27 cellular contexts compared by ENCODE assay signal in genomic region chr12:122747224-122748175, GRCh38. TPM values are rescaled to one million over a fixed set of nuclear protein-coding genes. Genes with fewer than 3 reads are reported as not detected.
DNase-seq lines count a peak whose midpoint lies in the region; FAIRE-seq and TF ChIP-seq lines count a peak whose summit lies in the region.
"Had no signal": no experiment of that assay in that cellular context is flagged by ENCODE, and none has a peak within 500 bp of the region (broad histone marks: within the 10 kb centered on the region; RNA-seq: fewer than 3 reads in every experiment).

No MANE protein-coding gene starts in this region.

- H2BK15ac ChIP-seq in H1 (ENCODE audit: low read length), result no peak overlapping the region

- no peak overlapping the region for H3K14ac ChIP-seq in H1 (ENCODE audit: insufficient read length)

- no peak overlapping the region for H3K4me3 ChIP-seq in H1 (ENCODE audit: extremely low read depth in 1 of 4, insufficient read depth in 2 of 4, low read depth in 3 of 4, low read length in 4 of 4)
- H3K4me3 ChIP-seq: GM23248, heart right ventricle, transverse colon had no signal

- whole genome bisulfite sequencing in H1 (ENCODE audit: extremely low coverage in 1 of 2, insufficient coverage in 1 of 2, insufficient read length in 1 of 2, insufficient replicate concordance in 2 of 2, low coverage in 1 of 2, low lambda C conversion rate in 2 of 2, missing lambda C conversion rate in 1 of 2), 2 experiments, result 82% methylated on average over 10 of the region's 10 CpGs; no CpG with 5 or more reads in 1 of the 2 experiments

- H2BK5ac ChIP-seq in H1 (ENCODE audit: low read depth, low read length), result no peak overlapping the region

- no peaks in the 10 kb centered on the region for H3K79me1 ChIP-seq in H1 (ENCODE audit: low read depth, low read length)

- no peak for TF ChIP-seq CTCF in H1 (IDR thresholded peaks at IDR 0.05; ENCODE audit: control extremely low read depth in 1 of 3, insufficient read depth in 1 of 3, low read depth in 1 of 3, low read length in 3 of 3)

- no peak overlapping the region for H4K91ac ChIP-seq in H1 (replicated peaks; ENCODE audit: insufficient read length, low read length)

- no peak overlapping the region for H2BK120ac ChIP-seq in H1 (replicated peaks; ENCODE audit: low read depth, low read length)

- H3K4me2 ChIP-seq in H1 (ENCODE audit: insufficient read depth in 1 of 2, low read depth in 2 of 2, low read length in 2 of 2), result no peak overlapping the region

- POLR2A ChIA-PET in H1 (lab: Charles Lee; ENCODE audit: partially characterized antibody), result no interaction called here

- FAIRE-seq in H1 (lab: Jason Lieb, UNC), result no peak
- FAIRE-seq: TTC549 had no signal

- H3K23ac ChIP-seq in H1 (ENCODE audit: insufficient read length), result no peak overlapping the region

- no peaks in the 10 kb centered on the region for H3K79me2 ChIP-seq in H1 (ENCODE audit: control insufficient read depth in 1 of 2, insufficient read depth in 2 of 2, low read length in 2 of 2)

- no peak overlapping the region for H2BK12ac ChIP-seq in H1 (ENCODE audit: low read depth, low read length)

- no peak overlapping the region for H3K27ac ChIP-seq in H1 (ENCODE audit: low read depth, low read length)
- H3K27ac ChIP-seq in caudate nucleus (ENCODE audit: low read depth, low read length), result no peak overlapping the region
- H3K27ac ChIP-seq: GM23248, heart right ventricle, transverse colon had no signal

- no peak overlapping the region for H3K18ac ChIP-seq in H1 (ENCODE audit: extremely low read depth, low read length)

- H3K9ac ChIP-seq in H1 (replicated peaks in 1 of 4; ENCODE audit: extremely low read depth in 1 of 4, low read depth in 3 of 4, low read length in 3 of 4), result no peak overlapping the region
- H3K9ac ChIP-seq: GM23248 had no signal

- no peaks in the 10 kb centered on the region for H4K20me1 ChIP-seq in H1 (replicated peaks in 1 of 2; ENCODE audit: control insufficient read depth in 1 of 2, insufficient read depth in 2 of 2, low read length in 2 of 2)

- H2BK20ac ChIP-seq in H1 (ENCODE audit: low read length), result 0 out of 2 replicates have a peak overlapping the region, but pooled peaks have one; percentile 64

- peaks cover 0 to 5% (median 2%) of the 10 kb centered on the region in 4 experiments; a peak in 2 of 7 replicates for H3K4me1 ChIP-seq in H1 (replicated peaks in 1 of 4; ENCODE audit: control insufficient read depth in 3 of 4, insufficient read depth in 4 of 4, low read length in 3 of 4)

- DNase-seq in NOMO-1 treated with DMSO at 0.1 percent for 48 hours (lab: John Stamatoyannopoulos, UW; ENCODE audit: unreplicated experiment), result peak; percentile 24
- DNase-seq in NOMO-1 treated with dmso at 0.1 percent for 144 hours (lab: John Stamatoyannopoulos, UW; ENCODE audit: unreplicated experiment), result no peak
- no peak for DNase-seq in H1 (ENCODE audit: low read depth in 1 of 2, low spot score in 2 of 2)
- DNase-seq in stimulated activated CD8-positive, alpha-beta memory T cell treated with anti-CD3 and anti-CD28 coated beads, Interleukin-4, amount 100 ng/mL, for 48 hours, result peak; percentile 18
- DNase-seq in caudate nucleus (lab: John Stamatoyannopoulos, UW), result no peak
- DNase-seq in occipital lobe (lab: John Stamatoyannopoulos, UW), result no peak
- DNase-seq: activated CD4-positive, alpha-beta T cell treated with anti-CD3 and anti-CD28 coated beads for 36 hours; activated naive CD4-positive, alpha-beta T cell treated with anti-CD3 and anti-CD28 coated beads, Interleukin-2, amount 50 U/mL, for 16 hours; COR-L47; dermis blood vessel endothelial cell; DND-41; GM23248; heart right ventricle; Kasumi-1; naive thymus-derived CD4-positive, alpha-beta T cell; NCI-H1105; NCI-H2029 treated with DMSO at 0.1 percent for 48 hours; NCI-H226; stimulated activated CD4-positive, alpha-beta T cell treated with anti-CD3 and anti-CD28 coated beads, Interleukin-4, amount 100 ng/mL, for 4 hours; stimulated activated naive CD8-positive, alpha-beta T cell treated with anti-CD3 and anti-CD28 coated beads, Interleukin-15, amount 100 ng/mL, for 72 hours; T-cell; transverse colon had no signal

- 0 out of 2 replicates have a peak overlapping the region, but pooled peaks have one; percentile 28 for H2AFZ ChIP-seq in H1 (ENCODE audit: low read length)
- H2AFZ ChIP-seq: GM23248 had no signal

- no peak overlapping the region for H3K56ac ChIP-seq in H1 (replicated peaks; ENCODE audit: insufficient read length, low read depth, low read length)

- H3K9me3 ChIP-seq in H1 (ENCODE audit: insufficient read depth in 2 of 2, low read depth in 1 of 2, low read length in 1 of 2), result no peaks in the 10 kb centered on the region
- H3K9me3 ChIP-seq: heart right ventricle, transverse colon had no signal

- H4K8ac ChIP-seq in H1 (ENCODE audit: extremely low read depth, insufficient read depth, low read length), result no peak overlapping the region

- no peak overlapping the region for H2AK5ac ChIP-seq in H1 (ENCODE audit: low read depth, low read length)

- no peak for TF ChIP-seq RAD21 in H1 (IDR thresholded peaks at IDR 0.05 in 1 of 2, conservative IDR thresholded peaks at IDR 0.05 in 1 of 2; ENCODE audit: low read depth in 2 of 2, low read length in 2 of 2)

- H3K4ac ChIP-seq in H1 (replicated peaks; ENCODE audit: insufficient read length, low read depth, low read length), result no peak overlapping the region

- TF ChIP-seq EP300 in H1 (IDR thresholded peaks at IDR 0.05; ENCODE audit: borderline replicate concordance in 1 of 2, low read depth in 2 of 2, low read length in 2 of 2), result no peak

- no peaks in the 10 kb centered on the region for H3K23me2 ChIP-seq in H1 (ENCODE audit: low read depth, low read length)

- no peak overlapping the region for H4K5ac ChIP-seq in H1 (ENCODE audit: insufficient read length, low read depth, low read length)

- H3K27me3 ChIP-seq in H1 (replicated peaks in 1 of 4; ENCODE audit: control insufficient read depth in 3 of 4, extremely low read depth in 1 of 4, insufficient read depth in 3 of 4, low read length in 3 of 4), result no peaks in the 10 kb centered on the region
- H3K27me3 ChIP-seq: heart right ventricle, transverse colon had no signal

- no peaks in the 10 kb centered on the region for H3K36me3 ChIP-seq in H1 (ENCODE audit: control insufficient read depth in 2 of 4, insufficient read depth in 4 of 4, low read length in 3 of 4)
- H3K36me3 ChIP-seq: heart right ventricle, transverse colon had no signal

- CTCF ChIA-PET in H1 (lab: Charles Lee; ENCODE audit: partially characterized antibody), result interaction anchor here (2.2 kb wide), 1 partner anchor 110 kb away, joined by 8 read pairs; no protein-coding TSS in a partner anchor

- no peak for TF ChIP-seq POLR2A in H1 (IDR thresholded peaks at IDR 0.05; ENCODE audit: control extremely low read depth in 1 of 2, low read depth in 2 of 2, low read length in 2 of 2)

RNA-seq across cellular contexts. Expression of gene DENR, which starts 5.1 kb away (rescaled TPM):
- total RNA-seq in H1 (2021; fragmentation: NEBNext Ultra II Directional; extraction: Animal tissue kit (Norgen Biotek cat#: 25700)), result 78.1 and 84.0 TPM in 2 replicates
- polyA plus RNA-seq in H1 (2011; rRNA removed), result 26.9 and 29.5 TPM in 2 replicates
- polyA plus RNA-seq in H1 (2011; cell fraction: cytosol; rRNA removed), result 41.8 TPM
- 14.9 TPM for polyA plus RNA-seq in H1 (2011; cell fraction: nucleus; rRNA removed)
- polyA plus RNA-seq in H1 (2012, experiment 1 of 2), result 32.7 to 70.1 TPM (median 36.1 TPM) in 4 replicates
- 9.9 TPM for polyA plus RNA-seq in H1 (2012, experiment 2 of 2)
- polyA plus RNA-seq in H1 (2013, experiment 1 of 2), result 55.9 TPM
- polyA plus RNA-seq in H1 (2013, experiment 2 of 2), result 54.2 TPM
- 12.1 and 12.2 TPM in 2 replicates for polyA minus RNA-seq in H1 (2011; rRNA and poly(A)+ RNA removed)
- 17.8 TPM for polyA minus RNA-seq in H1 (2011; cell fraction: cytosol; rRNA and poly(A)+ RNA removed)
- 28.7 TPM for polyA minus RNA-seq in H1 (2011; cell fraction: nucleus; rRNA and poly(A)+ RNA removed)
- 46.6 TPM for total RNA-seq in occipital lobe

RNA-seq across cellular contexts. Expression of gene HCAR1, which starts 16.9 kb away (rescaled TPM):
- not detected in 2 replicates for total RNA-seq in H1 (2021; fragmentation: NEBNext Ultra II Directional; extraction: Animal tissue kit (Norgen Biotek cat#: 25700))
- polyA plus RNA-seq in H1 (2011; rRNA removed), result 0.02 TPM in 1 of 2 replicates, not detected in the other
- 0.04 TPM for polyA plus RNA-seq in H1 (2011; cell fraction: cytosol; rRNA removed)
- 0.04 TPM for polyA plus RNA-seq in H1 (2011; cell fraction: nucleus; rRNA removed)
- not detected in 4 replicates for polyA plus RNA-seq in H1 (2012, experiment 1 of 2)
- 0.04 TPM for polyA plus RNA-seq in H1 (2012, experiment 2 of 2)
- polyA plus RNA-seq in H1 (2013, experiment 1 of 2), result 0.04 TPM
- 0.09 TPM for polyA plus RNA-seq in H1 (2013, experiment 2 of 2)
- 0.05 TPM in 1 of 2 replicates, not detected in the other for polyA minus RNA-seq in H1 (2011; rRNA and poly(A)+ RNA removed)
- not detected for polyA minus RNA-seq in H1 (2011; cell fraction: cytosol; rRNA and poly(A)+ RNA removed)
- not detected for polyA minus RNA-seq in H1 (2011; cell fraction: nucleus; rRNA and poly(A)+ RNA removed)
- 0.78 TPM for total RNA-seq in occipital lobe
- total RNA-seq: A172, B cell, cardiac septum, dermis blood vessel endothelial cell, GM23248 had no signal
- polyA plus RNA-seq: GM23248; naive thymus-derived CD4-positive, alpha-beta T cell had no signal

RNA-seq across cellular contexts. Expression of gene CCDC62, which starts 26.9 kb away (rescaled TPM):
- total RNA-seq in H1 (2021; fragmentation: NEBNext Ultra II Directional; extraction: Animal tissue kit (Norgen Biotek cat#: 25700)), result 0.21 and 0.41 TPM in 2 replicates
- 0.05 TPM in 2 replicates for polyA plus RNA-seq in H1 (2011; rRNA removed)
- 0.12 TPM for polyA plus RNA-seq in H1 (2011; cell fraction: cytosol; rRNA removed)
- polyA plus RNA-seq in H1 (2011; cell fraction: nucleus; rRNA removed), result 0.10 TPM
- polyA plus RNA-seq in H1 (2012, experiment 1 of 2), result 0.14 to 0.15 TPM (median 0.15 TPM) in 3 of 4 replicates, not detected in the other
- polyA plus RNA-seq in H1 (2012, experiment 2 of 2), result not detected
- 0.12 TPM for polyA plus RNA-seq in H1 (2013, experiment 1 of 2)
- polyA plus RNA-seq in H1 (2013, experiment 2 of 2), result 0.17 TPM
- 0.37 and 0.44 TPM in 2 replicates for polyA minus RNA-seq in H1 (2011; rRNA and poly(A)+ RNA removed)
- polyA minus RNA-seq in H1 (2011; cell fraction: cytosol; rRNA and poly(A)+ RNA removed), result not detected
- 0.80 TPM for polyA minus RNA-seq in H1 (2011; cell fraction: nucleus; rRNA and poly(A)+ RNA removed)
- total RNA-seq in occipital lobe, result 9.4 TPM
- polyA plus RNA-seq: GM23248 had no signal

RNA-seq across cellular contexts. Expression of gene HCAR3, which starts 30.9 kb away (rescaled TPM):
- not detected in 2 replicates for total RNA-seq in H1 (2021; fragmentation: NEBNext Ultra II Directional; extraction: Animal tissue kit (Norgen Biotek cat#: 25700))
- polyA plus RNA-seq in H1 (2011; rRNA removed), result not detected in 2 replicates
- polyA plus RNA-seq in H1 (2011; cell fraction: cytosol; rRNA removed), result not detected
- polyA plus RNA-seq in H1 (2011; cell fraction: nucleus; rRNA removed), result not detected
- not detected in 4 replicates for polyA plus RNA-seq in H1 (2012, experiment 1 of 2)
- not detected for polyA plus RNA-seq in H1 (2012, experiment 2 of 2)
- not detected for polyA plus RNA-seq in H1 (2013, experiment 1 of 2)
- 0.02 TPM for polyA plus RNA-seq in H1 (2013, experiment 2 of 2)
- polyA minus RNA-seq in H1 (2011; rRNA and poly(A)+ RNA removed), result not detected in 2 replicates
- not detected for polyA minus RNA-seq in H1 (2011; cell fraction: cytosol; rRNA and poly(A)+ RNA removed)
- not detected for polyA minus RNA-seq in H1 (2011; cell fraction: nucleus; rRNA and poly(A)+ RNA removed)
- 0.16 TPM for total RNA-seq in occipital lobe
- total RNA-seq: A172, dermis blood vessel endothelial cell, GM23248, osteocyte, T-cell, transverse colon had no signal
- polyA plus RNA-seq: GM23248; naive thymus-derived CD4-positive, alpha-beta T cell had no signal

RNA-seq across cellular contexts. Expression of gene HCAR2, which starts 44.3 kb away (rescaled TPM):
- not detected in 2 replicates for total RNA-seq in H1 (2021; fragmentation: NEBNext Ultra II Directional; extraction: Animal tissue kit (Norgen Biotek cat#: 25700))
- polyA plus RNA-seq in H1 (2011; rRNA removed), result not detected in 2 replicates
- not detected for polyA plus RNA-seq in H1 (2011; cell fraction: cytosol; rRNA removed)
- polyA plus RNA-seq in H1 (2011; cell fraction: nucleus; rRNA removed), result not detected
- polyA plus RNA-seq in H1 (2012, experiment 1 of 2), result not detected in 4 replicates
- polyA plus RNA-seq in H1 (2012, experiment 2 of 2), result not detected
- not detected for polyA plus RNA-seq in H1 (2013, experiment 1 of 2)
- not detected for polyA plus RNA-seq in H1 (2013, experiment 2 of 2)
- polyA minus RNA-seq in H1 (2011; rRNA and poly(A)+ RNA removed), result not detected in 2 replicates
- not detected for polyA minus RNA-seq in H1 (2011; cell fraction: cytosol; rRNA and poly(A)+ RNA removed)
- not detected for polyA minus RNA-seq in H1 (2011; cell fraction: nucleus; rRNA and poly(A)+ RNA removed)
- not detected for total RNA-seq in occipital lobe
- total RNA-seq: A172; activated CD4-positive, alpha-beta T cell treated with anti-CD3 and anti-CD28 coated beads for 36 hours; B cell; dermis blood vessel endothelial cell; GM23248; osteocyte had no signal
- polyA plus RNA-seq: GM23248; naive thymus-derived CD4-positive, alpha-beta T cell had no signal

Comparison
In these comparisons a context has a peak if more than half of its experiments do, and no peak if none do; other contexts are left out.
1. DNase-seq: peak in NOMO-1 treated with DMSO at 0.1 percent for 48 hours (single experiment) and stimulated activated CD8-positive, alpha-beta memory T cell treated with anti-CD3 and anti-CD28 coated beads, Interleukin-4, amount 100 ng/mL, for 48 hours (single experiment); none in NOMO-1 treated with dmso at 0.1 percent for 144 hours (single experiment), H1 (0 of 2), caudate nucleus (0 of 61) and occipital lobe (single experiment).